7 cellular contexts compared by ENCODE assay signal in genomic region chr13:53782400-53783030, GRCh38.
DNase-seq lines count a peak whose midpoint lies in the region; TF ChIP-seq lines count a peak whose summit lies in the region.

No MANE protein-coding gene starts in this region.

- H3K9me3 ChIP-seq in HEK293 (ENCODE audit: control insufficient read depth, insufficient read depth, low read depth, low read length): no peaks in the 10 kb centered on the region
- H3K9me3 ChIP-seq in muscle layer of duodenum (ENCODE audit: control insufficient read depth in 1 of 2, low read length in 2 of 2): no peaks in the 10 kb centered on the region

- peak; percentile 67 for TF ChIP-seq CTCF in GM10248 (IDR thresholded peaks at IDR 0.05; ENCODE audit: control extremely low read depth, extremely low read depth, low read depth, missing control alignments)
- TF ChIP-seq CTCF in HEK293 (tag by site-specific recombination; IDR thresholded peaks at IDR 0.05): no peak
- TF ChIP-seq CTCF in RWPE1 (conservative IDR thresholded peaks at IDR 0.05; ENCODE audit: low read depth): peak; percentile 77

- H3K27me3 ChIP-seq in muscle layer of duodenum (ENCODE audit: low read depth, low read length): no peaks in the 10 kb centered on the region

- POLR2A ChIA-PET in GM10248 (lab: Yijun Ruan, JAX) (no interaction called here), HEK293 (lab: Yijun Ruan, JAX) (no interaction called here), RWPE1 (lab: Yijun Ruan, JAX; ENCODE audit: low non-redundant PET) (no interaction called here)

- peak; percentile 30 for DNase-seq in GM10248 (ENCODE audit: extremely low spot score)
- peak; percentile 69 for DNase-seq in NAMALWA (ENCODE audit: low spot score)
- peak; percentile 13 for DNase-seq in RWPE1 (ENCODE audit: low spot score)
- DNase-seq in epidermal melanocyte (ENCODE audit: insufficient read length, low spot score): peak; percentile 36
- no peak for DNase-seq in cortex of kidney (lab: John Stamatoyannopoulos, UW)

- CTCF ChIA-PET in GM10248 (lab: Yijun Ruan, JAX): interaction anchor here (0.7 to 1.8 kb wide), 17 partner anchors 8 to 821 kb away, joined by 3 to 10 read pairs (median 4); no protein-coding TSS in a partner anchor
- CTCF ChIA-PET in HEK293 (lab: Yijun Ruan, JAX): interaction anchor here (0.6 to 1.8 kb wide), 18 partner anchors 27 to 1463 kb away, joined by 3 to 19 read pairs (median 3); no protein-coding TSS in a partner anchor
- CTCF ChIA-PET in RWPE1 (lab: Yijun Ruan, JAX): interaction anchor here (0.6 to 1.6 kb wide), 14 partner anchors 18 to 1383 kb away, joined by 3 to 8 read pairs (median 4); no protein-coding TSS in a partner anchor

- H3K4me1 ChIP-seq in HEK293 (ENCODE audit: control insufficient read depth, insufficient read depth, low read length): no peaks in the 10 kb centered on the region
- peaks cover 0 to 5% of the 10 kb centered on the region in 2 donors for H3K4me1 ChIP-seq in muscle layer of duodenum (ENCODE audit: control insufficient read depth in 1 of 2, insufficient read depth in 2 of 2, low read length in 2 of 2)

- H3K36me3 ChIP-seq in HEK293 (ENCODE audit: control insufficient read depth in 2 of 2, insufficient read depth in 1 of 2, low read length in 2 of 2): no peaks in the 10 kb centered on the region
- no peaks in the 10 kb centered on the region for H3K36me3 ChIP-seq in muscle layer of duodenum (ENCODE audit: control insufficient read depth in 1 of 2, insufficient read depth in 2 of 2, low read length in 2 of 2)

- H3K4me3 ChIP-seq in HEK293 (ENCODE audit: low read depth, low read length) (no peak overlapping the region), muscle layer of duodenum (ENCODE audit: low read depth in 1 of 2, low read length in 2 of 2) (peak overlapping the region; percentile 48 to 49)

- H3K27ac ChIP-seq in HEK293 (ENCODE audit: extremely low read depth, low read depth, low read length) (no peak overlapping the region), RWPE1 (no peak overlapping the region), muscle layer of duodenum (ENCODE audit: low read length) (no peak overlapping the region)

TF ChIP-seq in HEK293, 187 proteins besides CTCF, POLR2A, EP300 and RAD21:
- 0 out of 2 replicates have a peak, but pooled peaks have one; percentile 66 for TF ChIP-seq ZNF660 (tag by site-specific recombination; IDR thresholded peaks at IDR 0.05)
- TF ChIP-seq HOXD13 (CRISPR knock-in tag; IDR thresholded peaks at IDR 0.05; ENCODE audit: borderline replicate concordance): no peak
- no peak for TF ChIP-seq ZNF324 (tag by site-specific recombination; IDR thresholded peaks at IDR 0.05)
- TF ChIP-seq ZBTB6 (tag by site-specific recombination; IDR thresholded peaks at IDR 0.05): no peak
- TF ChIP-seq ZNF654 (tag by site-specific recombination; IDR thresholded peaks at IDR 0.05; ENCODE audit: low read depth): peak; percentile 73
- no peak for TF ChIP-seq ZNF138 (tag by site-specific recombination; IDR thresholded peaks at IDR 0.05; ENCODE audit: borderline replicate concordance)
- TF ChIP-seq ZNF114 (tag by site-specific recombination; IDR thresholded peaks at IDR 0.05): no peak
